8 cellular contexts compared by ENCODE assay signal in genomic region chr11:75525433-75526191, GRCh38. TPM values are rescaled to one million over a fixed set of nuclear protein-coding genes. Genes with fewer than 3 reads are reported as not detected.
DNase-seq lines count a peak whose midpoint lies in the region; TF ChIP-seq lines count a peak whose summit lies in the region.

GDPD5 (minus strand) TSS chr11:75525941; CDS start chr11:75477735, 48,206 bp downstream.

- H3K4me1 ChIP-seq in HAP-1 (peaks cover 7% of the 10 kb centered on the region; the same call in 1 of the 2 replicates), MM.1S (ENCODE audit: low read length) (no peaks in the 10 kb centered on the region), osteoblast (ENCODE audit: insufficient read depth, low read length) (peaks cover 17% of the 10 kb centered on the region), testis (peaks cover 5% of the 10 kb centered on the region)

- DNase-seq in G401 (ENCODE audit: low spot score) (peak; percentile 85), HAP-1 (ENCODE audit: low spot score in 2 of 2) (peak; percentile 76 to 94), MM.1S (peak; percentile 72), SK-MEL-5 (ENCODE audit: low read depth, low spot score) (peak; percentile 93), glomerular endothelial cell (ENCODE audit: extremely low read depth, low read depth, low spot score) (no peak), osteoblast (ENCODE audit: insufficient read length, low spot score, missing footprints) (peak; percentile 100), testis (peak; percentile 79)
- peak; percentile 88 for DNase-seq in activated naive CD4-positive, alpha-beta T cell treated with Interleukin-2 at 50 U/mL for 16 hours

- no peak for TF ChIP-seq POLR2A in testis (IDR thresholded peaks at IDR 0.05)

- peak within 1 kb of the TSS; percentile 51 for H2AFZ ChIP-seq in MM.1S (ENCODE audit: low read length)
- peak within 1 kb of the TSS; percentile 88 for H2AFZ ChIP-seq in osteoblast (ENCODE audit: low read length)

- no peaks in the 10 kb centered on the region for H3K9me2 ChIP-seq in MM.1S (replicated peaks; ENCODE audit: insufficient read depth, low read length)

- H3K36me3 ChIP-seq in HAP-1 (replicated peaks) (no peaks in the 10 kb centered on the region), MM.1S (replicated peaks; ENCODE audit: insufficient read depth, low read length) (no peaks in the 10 kb centered on the region), osteoblast (ENCODE audit: insufficient read depth, low read length) (no peaks in the 10 kb centered on the region), testis (ENCODE audit: low read depth, missing control alignments) (no peaks in the 10 kb centered on the region)

- in situ Hi-C loops in G401 (cut with HindIII; ENCODE audit: low sequenced_read_pairs) (no loop called here), HAP-1 (cut with MboI; ENCODE audit: low sequenced_read_pairs) (no loop called here), SK-MEL-5 (cut with HindIII; ENCODE audit: low pct_unique_long_range_greater_than_20kb, low sequenced_read_pairs) (no loop called here)

- H3K27ac ChIP-seq in MM.1S (ENCODE audit: low read length) (no peak within 1 kb of the TSS), osteoblast (ENCODE audit: low read depth, low read length) (no peak within 1 kb of the TSS), testis (no peak within 1 kb of the TSS)

- peak within 1 kb of the TSS; percentile 96 for H3K4me2 ChIP-seq in MM.1S (ENCODE audit: low read depth, low read length)
- peak within 1 kb of the TSS; percentile 87 for H3K4me2 ChIP-seq in osteoblast (ENCODE audit: insufficient read depth, low read length)

- WGBS in testis, 2 donors, result 1% methylated on average over 99 of the region's 99 CpGs; no CpG with 5 or more reads in 1 of the 2 donors

- no peaks in the 10 kb centered on the region for H3K27me3 ChIP-seq in HAP-1 (ENCODE audit: low read depth)
- peaks cover 71% of the 10 kb centered on the region for H3K27me3 ChIP-seq in MM.1S (replicated peaks; ENCODE audit: insufficient read depth, low read length)
- peaks cover 27% of the 10 kb centered on the region for H3K27me3 ChIP-seq in osteoblast (ENCODE audit: insufficient read depth, low read length)
- no peaks in the 10 kb centered on the region for H3K27me3 ChIP-seq in testis

- H4K20me1 ChIP-seq in MM.1S (ENCODE audit: insufficient read depth, low read length), result no peaks in the 10 kb centered on the region
- peaks cover 11% of the 10 kb centered on the region for H4K20me1 ChIP-seq in osteoblast (ENCODE audit: insufficient read depth, low read length)

- peak within 1 kb of the TSS; percentile 3; the same call in 1 of the 2 replicates for H3K9ac ChIP-seq in MM.1S (ENCODE audit: low read length)

- H3K79me2 ChIP-seq in MM.1S (ENCODE audit: low read length) (no peaks in the 10 kb centered on the region), osteoblast (ENCODE audit: insufficient read depth, low read length) (no peaks in the 10 kb centered on the region)

- H3F3A ChIP-seq in MM.1S (ENCODE audit: insufficient read depth, low read length), result no peaks in the 10 kb centered on the region

- peak; percentile 37 for TF ChIP-seq CTCF in MM.1S (IDR thresholded peaks at IDR 0.05; ENCODE audit: low read length)
- peak; percentile 32 for TF ChIP-seq CTCF in osteoblast (IDR thresholded peaks at IDR 0.05; ENCODE audit: extremely low read depth, low read depth, low read length)
- TF ChIP-seq CTCF in testis (IDR thresholded peaks at IDR 0.05), result peak in 2 of 3 experiments; percentile 30 to 50

- no peaks in the 10 kb centered on the region for H3K9me3 ChIP-seq in HAP-1
- no peaks in the 10 kb centered on the region for H3K9me3 ChIP-seq in MM.1S (replicated peaks; ENCODE audit: insufficient read depth, low read length)
- no peaks in the 10 kb centered on the region for H3K9me3 ChIP-seq in osteoblast (ENCODE audit: low read depth, low read length)
- H3K9me3 ChIP-seq in testis, result no peaks in the 10 kb centered on the region

- H3K4me3 ChIP-seq in HAP-1 (peak within 1 kb of the TSS; percentile 67), MM.1S (ENCODE audit: low read length) (peak within 1 kb of the TSS; percentile 66), osteoblast (ENCODE audit: insufficient read depth, low read length) (peak within 1 kb of the TSS; percentile 80), testis (peak within 1 kb of the TSS; percentile 64 to 71)

- intact Hi-C loops in testis (cut with DNase I; ENCODE audit: low total_unique reads), result loop anchor here (5.0 kb wide), 1 partner anchor 78 kb away; no protein-coding TSS in a partner anchor

RNA-seq across cellular contexts. Expression of gene GDPD5, which starts in this region (rescaled TPM):
- 4.6 and 10.8 TPM in 2 replicates for total RNA-seq in G401 (2014; rRNA removed; shearing (Covaris generic))
- total RNA-seq in SK-MEL-5 (2014; rRNA removed; shearing (Covaris generic)), result 107 and 109 TPM in 2 replicates
- 133 and 140 TPM in 2 replicates for polyA plus RNA-seq in SK-MEL-5 (2015; cell fraction: cytosol; rRNA removed)
- polyA plus RNA-seq in SK-MEL-5 (2015; cell fraction: nucleus; rRNA removed), result 322 and 357 TPM in 2 replicates
- 34.6 and 90.1 TPM in 2 replicates for total RNA-seq in glomerular endothelial cell
- total RNA-seq in osteoblast, result 13.4 and 14.1 TPM in 2 replicates
- total RNA-seq in testis, result 10 to 100 TPM; 43.3 to 99.5 TPM
- 65.8 TPM for polyA plus RNA-seq in testis (ENCODE audit: insufficient read depth, low read depth, low replicate concordance)
